In genomic region chr13:49219647-49220034, GRCh38 we compare ENCODE assay signal across 9 cellular contexts. TPM values are rescaled to one million over a fixed set of nuclear protein-coding genes. Genes with fewer than 3 reads are reported as not detected.
DNase-seq lines count a peak whose midpoint lies in the region; ATAC-seq and TF ChIP-seq lines count a peak whose summit lies in the region.
"Had no signal": no experiment of that assay in that cellular context is flagged by ENCODE, and none has a peak within 500 bp of the region (broad histone marks: within the 10 kb centered on the region; RNA-seq: fewer than 3 reads in every experiment).

No MANE protein-coding gene starts in this region.

- TF ChIP-seq CTCF in esophagus muscularis mucosa (IDR thresholded peaks at IDR 0.05) (no peak), psoas muscle (IDR thresholded peaks at IDR 0.05) (no peak)

- H3K27ac ChIP-seq in esophagus muscularis mucosa (replicated peaks in 1 of 4), result no peak overlapping the region
- H3K27ac ChIP-seq in psoas muscle, result no peak overlapping the region

- no peak for TF ChIP-seq EP300 in esophagus muscularis mucosa (IDR thresholded peaks at IDR 0.05)

- H3K36me3 ChIP-seq in esophagus muscularis mucosa, result no peaks in the 10 kb centered on the region
- no peaks in the 10 kb centered on the region for H3K36me3 ChIP-seq in psoas muscle (ENCODE audit: insufficient read depth in 1 of 2, low read depth in 1 of 2)

- intact Hi-C loops in esophagus muscularis mucosa (cut with DNase I), result no loop called here
- intact Hi-C loops in psoas muscle (cut with DNase I), result no loop called here

- H3K4me1 ChIP-seq in esophagus muscularis mucosa, result peaks cover 10 to 24% (median 19%) of the 10 kb centered on the region in 4 donors
- peaks cover 4% of the 10 kb centered on the region for H3K4me1 ChIP-seq in psoas muscle

- H3K9me3 ChIP-seq in esophagus muscularis mucosa, result no peaks in the 10 kb centered on the region
- H3K9me3 ChIP-seq in psoas muscle, result no peaks in the 10 kb centered on the region

- no peak for TF ChIP-seq POLR2A in esophagus muscularis mucosa (IDR thresholded peaks at IDR 0.05; ENCODE audit: low read depth)

- DNase-seq in EL, result peak; percentile 18
- DNase-seq in NCI-H82 treated with DMSO at 0.1 percent for 48 hours (lab: John Stamatoyannopoulos, UW; ENCODE audit: unreplicated experiment), result peak; percentile 60
- no peak for DNase-seq in esophagus muscularis mucosa (ENCODE audit: extremely low spot score)
- no peak for DNase-seq in psoas muscle
- DNase-seq in left lobe of liver (ENCODE audit: low spot score), result no peak
- DNase-seq in A172 (ENCODE audit: low spot score), result no peak
- no peak for DNase-seq in SKM-1 treated with dmso at 0.1 percent for 144 hours (lab: John Stamatoyannopoulos, UW; ENCODE audit: unreplicated experiment)
- no peak for DNase-seq in mucosa of gallbladder (ENCODE audit: low spot score)
- DNase-seq: RPMI8226 had no signal

- WGBS in esophagus muscularis mucosa, result 31% methylated on average over 9 of the region's 17 CpGs
- WGBS in psoas muscle, 3 donors, result 12 to 17% (median 14%) methylated on average over 17 of the region's 17 CpGs

- H3K4me3 ChIP-seq in esophagus muscularis mucosa (peak overlapping the region; percentile 54 to 64 (median 56)), psoas muscle (peak overlapping the region; percentile 57)

- ATAC-seq in psoas muscle, result no peak
- no peak for ATAC-seq in left lobe of liver

- H3K27me3 ChIP-seq in esophagus muscularis mucosa (peaks cover 7 to 72% (median 27%) of the 10 kb centered on the region in 4 donors), psoas muscle (ENCODE audit: insufficient read depth in 3 of 3, low read length in 2 of 3) (peaks cover 0 to 57% (median 22%) of the 10 kb centered on the region in 3 donors)

RNA-seq across cellular contexts. Expression of gene MLNR, which starts 0.5 kb away (rescaled TPM):
- total RNA-seq in esophagus muscularis mucosa (under 1 TPM in 1 of 4 donors, not detected in 3; 0.34 TPM), psoas muscle (not detected), left lobe of liver (not detected), mucosa of gallbladder (not detected)
- not detected for polyA plus RNA-seq in psoas muscle
- not detected in 2 replicates for total RNA-seq in A172 (2014; rRNA removed; shearing (Covaris generic))

RNA-seq across cellular contexts. Expression of gene CDADC1, which starts 28.1 kb away (rescaled TPM):
- total RNA-seq in esophagus muscularis mucosa (1 to 10 TPM; 6.2 to 7.5 (median 6.5) TPM), psoas muscle (1 to 10 TPM; 3.3 to 7.5 (median 5.4) TPM), left lobe of liver (8.3 TPM), mucosa of gallbladder (9.4 TPM)
- polyA plus RNA-seq in psoas muscle, result 1 to 10 TPM; 3.3 to 7.8 (median 3.6) TPM
- 7.0 and 27.1 TPM in 2 replicates for total RNA-seq in A172 (2014; rRNA removed; shearing (Covaris generic))

Comparison
In these comparisons a context has a peak if more than half of its experiments do, and no peak if none do; other contexts are left out.
1. DNase-seq: peak in EL (single experiment) and NCI-H82 treated with DMSO at 0.1 percent for 48 hours (single experiment); none in esophagus muscularis mucosa (single experiment), psoas muscle (0 of 2), left lobe of liver (single experiment), A172 (single experiment), SKM-1 treated with dmso at 0.1 percent for 144 hours (single experiment) and mucosa of gallbladder (single experiment).